Comparison of ENCODE assay signal across 15 cellular contexts in genomic region chr17:32910769-32911168, GRCh38. TPM values are rescaled to one million over a fixed set of nuclear protein-coding genes. Genes with fewer than 3 reads are reported as not detected.
"Had no signal": no experiment of that assay in that cellular context is flagged by ENCODE, and none has a peak within 500 bp of the region (broad histone marks: within the 10 kb centered on the region; RNA-seq: fewer than 3 reads in every experiment).

No MANE protein-coding gene starts in this region.

- H3K4me1 ChIP-seq: parathyroid adenoma, vagina had no signal

- H3K9me3 Mint-ChIP-seq: activated CD4-positive, alpha-beta memory T cell treated with anti-CD3 and anti-CD28 coated beads for 36 hours; activated naive CD4-positive, alpha-beta T cell treated with anti-CD3 and anti-CD28 coated beads, Interleukin-2, amount 50 U/mL, for 72 hours; T-cell had no signal

- H3K9me3 ChIP-seq: vagina had no signal

- DNase-seq: activated CD4-positive, alpha-beta memory T cell treated with anti-CD3 and anti-CD28 coated beads for 36 hours; activated CD4-positive, alpha-beta T cell treated with anti-CD3 and anti-CD28 coated beads for 1 hour; activated CD8-positive, alpha-beta memory T cell treated with anti-CD3 and anti-CD28 coated beads, Interleukin-2, amount 10 ng/mL, durations not matched to agents 7 days and 5 days; activated effector memory CD4-positive, alpha-beta T cell treated with Interleukin-2 at 50 U/mL for 16 hours; activated T-cell treated with anti-CD3 and anti-CD28 coated beads, Interleukin-2, amount 50 U/mL, for 1 hour; kidney glomerular epithelial cell; naive thymus-derived CD4-positive, alpha-beta T cell; stimulated activated CD4-positive, alpha-beta T cell treated with anti-CD3 and anti-CD28 coated beads, Interleukin-12 subunit alpha, Interleukin-12 subunit beta, amount 100 ng/mL, for 4 hours; stimulated activated CD4-positive, alpha-beta T cell treated with anti-CD3 and anti-CD28 coated beads, Interleukin-2, amount 100 ng/mL, for 24 hours; T-cell; T-helper 9 cell had no signal

- H3K27ac ChIP-seq: parathyroid adenoma, vagina had no signal

- H3K27me3 ChIP-seq: vagina had no signal

- H3K36me3 ChIP-seq: vagina had no signal

- ATAC-seq: esophagus mucosa; naive thymus-derived CD4-positive, alpha-beta T cell; T-cell had no signal

- H3K36me3 Mint-ChIP-seq: activated CD4-positive, alpha-beta memory T cell treated with anti-CD3 and anti-CD28 coated beads for 36 hours; activated CD8-positive, alpha-beta memory T cell treated with anti-CD3 and anti-CD28 coated beads, Interleukin-2, amount 10 ng/mL, durations not matched to agents 7 days and 5 days; activated naive CD4-positive, alpha-beta T cell treated with anti-CD3 and anti-CD28 coated beads, Interleukin-2, amount 50 U/mL, for 72 hours; naive thymus-derived CD4-positive, alpha-beta T cell; T-cell had no signal

- H3K4me3 Mint-ChIP-seq: activated CD4-positive, alpha-beta memory T cell treated with anti-CD3 and anti-CD28 coated beads for 36 hours; activated CD8-positive, alpha-beta memory T cell treated with anti-CD3 and anti-CD28 coated beads, Interleukin-2, amount 10 ng/mL, durations not matched to agents 7 days and 5 days; naive thymus-derived CD4-positive, alpha-beta T cell; T-cell had no signal

- H3K27ac Mint-ChIP-seq: activated CD4-positive, alpha-beta memory T cell treated with anti-CD3 and anti-CD28 coated beads for 36 hours; activated naive CD4-positive, alpha-beta T cell treated with anti-CD3 and anti-CD28 coated beads, Interleukin-2, amount 50 U/mL, for 72 hours; naive thymus-derived CD4-positive, alpha-beta T cell; T-cell had no signal

- H3K4me3 ChIP-seq: vagina had no signal

- H3K4me1 Mint-ChIP-seq: T-cell had no signal

- H3K9ac ChIP-seq: parathyroid adenoma had no signal

RNA-seq across cellular contexts. Expression of gene TMEM98, which starts 17.2 kb away (rescaled TPM):
- total RNA-seq: activated naive CD4-positive, alpha-beta T cell treated with anti-CD3 and anti-CD28 coated beads, Interleukin-2, amount 50 U/mL, for 72 hours had no signal
